9 cellular contexts compared by ENCODE assay signal in genomic region chr1:217090073-217090911, GRCh38.
DNase-seq lines count a peak whose midpoint lies in the region; ATAC-seq and TF ChIP-seq lines count a peak whose summit lies in the region.
"Had no signal": no experiment of that assay in that cellular context is flagged by ENCODE, and none has a peak within 500 bp of the region (broad histone marks: within the 10 kb centered on the region; RNA-seq: fewer than 3 reads in every experiment).

No MANE protein-coding gene starts in this region.

- H3K36me3 ChIP-seq in ES-I3 (ENCODE audit: insufficient read depth, low read length) (no peaks in the 10 kb centered on the region), heart left ventricle (peaks cover 0 to 3% (median 0%) of the 10 kb centered on the region in 9 donors)

- intact Hi-C loops in heart left ventricle (cut with DNase I), result loop anchor here in 1 of 10 donors (2.0 kb wide), 1 partner anchor 45 kb away; no protein-coding TSS in a partner anchor

- no peak overlapping the region for H3K27ac Mint-ChIP-seq in progenitor cell of endocrine pancreas
- H3K27ac Mint-ChIP-seq: activated T-helper 17 cell treated with anti-CD3 and anti-CD28 coated beads, Interleukin-2, amount 50 U/mL, for 72 hours had no signal

- H3K9ac ChIP-seq in ES-I3 (ENCODE audit: low read depth, low read length), result peak overlapping the region; percentile 62; the same call in 1 of the 2 replicates

- H3K4me3 Mint-ChIP-seq in progenitor cell of endocrine pancreas (ENCODE audit: low read depth), result peak overlapping the region; percentile 68
- H3K4me3 Mint-ChIP-seq: activated T-helper 17 cell treated with anti-CD3 and anti-CD28 coated beads, Interleukin-2, amount 50 U/mL, for 72 hours had no signal

- H3K4me1 ChIP-seq in ES-I3 (ENCODE audit: insufficient read depth, low read length), result 0 out of 2 replicates have a peak, but pooled peaks cover 4% of the 10 kb centered on the region
- peaks cover 0 to 16% (median 3%) of the 10 kb centered on the region in 12 donors for H3K4me1 ChIP-seq in heart left ventricle

- TF ChIP-seq CTCF in heart left ventricle (IDR thresholded peaks at IDR 0.05) (no peak), progenitor cell of endocrine pancreas (IDR thresholded peaks at IDR 0.05; ENCODE audit: unreplicated experiment) (no peak)

- H3K4me1 Mint-ChIP-seq in progenitor cell of endocrine pancreas (ENCODE audit: low read depth), result peaks cover 20% of the 10 kb centered on the region
- H3K4me1 Mint-ChIP-seq: activated T-helper 17 cell treated with anti-CD3 and anti-CD28 coated beads, Interleukin-2, amount 50 U/mL, for 72 hours had no signal

- H3K27me3 Mint-ChIP-seq in progenitor cell of endocrine pancreas, result peaks cover 63% of the 10 kb centered on the region

- no peaks in the 10 kb centered on the region for H3K36me3 Mint-ChIP-seq in progenitor cell of endocrine pancreas (ENCODE audit: insufficient read depth)

- H3K9me3 Mint-ChIP-seq in progenitor cell of endocrine pancreas (ENCODE audit: low read depth), result no peaks in the 10 kb centered on the region

- peaks cover 0 to 14% (median 0%) of the 10 kb centered on the region in 9 donors for H3K27me3 ChIP-seq in heart left ventricle

- H3K9me3 ChIP-seq in ES-I3 (ENCODE audit: control insufficient read depth, insufficient read depth, low read length) (no peaks in the 10 kb centered on the region), heart left ventricle (no peaks in the 10 kb centered on the region)

- peak overlapping the region; percentile 35 to 79 (median 54) for H3K4me3 ChIP-seq in heart left ventricle

- DNase-seq in RPMI8226, result peak; percentile 29
- DNase-seq in heart left ventricle, result peak in 1 of 5 donors; percentile 40
- no peak for DNase-seq in progenitor cell of endocrine pancreas (ENCODE audit: low spot score, unreplicated experiment)
- DNase-seq in SHP77 treated with DMSO at 0.1 percent for 48 hours (lab: John Stamatoyannopoulos, UW), result no peak
- DNase-seq in activated effector memory CD4-positive, alpha-beta T cell treated with anti-CD3 and anti-CD28 coated beads, Interleukin-2, amount 50 U/mL, for 16 hours, result no peak

- ATAC-seq in heart left ventricle (peak; percentile 46 to 62 (median 53)), GM18519 (IDR thresholded peaks at IDR 0.05; ENCODE audit: low FRiP score, unreplicated experiment) (no peak), GM18867 (IDR thresholded peaks at IDR 0.05; ENCODE audit: unreplicated experiment) (no peak)
- ATAC-seq: activated T-helper 17 cell treated with anti-CD3 and anti-CD28 coated beads, Interleukin-2, amount 50 U/mL, for 72 hours had no signal

- WGBS in heart left ventricle, 4 donors, result 8 to 14% (median 11%) methylated on average over 24 of the region's 24 CpGs

- H3K27ac ChIP-seq in heart left ventricle, result peak overlapping the region; percentile 35 to 98 (median 82)

- no peak for TF ChIP-seq POLR2A in heart left ventricle (IDR thresholded peaks at IDR 0.05)

Comparison
In these comparisons a context has a peak if more than half of its experiments do, and no peak if none do; other contexts are left out.
1. ATAC-seq: peak in heart left ventricle (4 of 4); none in GM18519 (single experiment) and GM18867 (single experiment).